ENCODE assay signal across 27 cellular contexts in genomic region chr12:67980391-67980790, GRCh38. TPM values are rescaled to one million over a fixed set of nuclear protein-coding genes. Genes with fewer than 3 reads are reported as not detected.
"Had no signal": no experiment of that assay in that cellular context is flagged by ENCODE, and none has a peak within 500 bp of the region (broad histone marks: within the 10 kb centered on the region; RNA-seq: fewer than 3 reads in every experiment).

No MANE protein-coding gene starts in this region.

- H3K4me2 ChIP-seq: KMS-11 had no signal

- H3K36me3 ChIP-seq: breast epithelium had no signal

- H3K36me3 Mint-ChIP-seq: activated CD4-positive, alpha-beta memory T cell treated with anti-CD3 and anti-CD28 coated beads for 36 hours; activated naive CD4-positive, alpha-beta T cell treated with anti-CD3 and anti-CD28 coated beads, Interleukin-2, amount 10 ng/mL, durations not matched to agents 7 days and 5 days; activated naive CD8-positive, alpha-beta T cell treated with anti-CD3 and anti-CD28 coated beads for 36 hours; T-cell had no signal

- H3K4me3 Mint-ChIP-seq: activated B cell treated with CpG ODN at 0.5 μM for 24 hours; activated CD4-positive, alpha-beta memory T cell treated with anti-CD3 and anti-CD28 coated beads for 36 hours; activated CD4-positive, alpha-beta T cell treated with anti-CD3 and anti-CD28 coated beads, Interleukin-2, amount 10 ng/mL, durations not matched to agents 7 days and 5 days; activated naive CD4-positive, alpha-beta T cell treated with anti-CD3 and anti-CD28 coated beads, Interleukin-2, amount 10 ng/mL, durations not matched to agents 7 days and 5 days; activated naive CD8-positive, alpha-beta T cell treated with anti-CD3 and anti-CD28 coated beads for 36 hours; activated T-helper 17 cell treated with anti-CD3 and anti-CD28 coated beads, Interleukin-2, amount 50 U/mL, for 72 hours; T-cell had no signal

- H3K27me3 Mint-ChIP-seq: activated B cell treated with CpG ODN at 0.5 μM for 24 hours; activated naive CD8-positive, alpha-beta T cell treated with anti-CD3 and anti-CD28 coated beads for 36 hours had no signal

- H3K27me3 ChIP-seq: breast epithelium had no signal

- DNase-seq: activated B cell treated with CpG ODN at 0.5 μM for 24 hours; activated CD4-positive, alpha-beta memory T cell treated with anti-CD3 and anti-CD28 coated beads for 36 hours; activated CD4-positive, alpha-beta T cell treated with anti-CD3 and anti-CD28 coated beads for 1 hour; activated CD4-positive, alpha-beta T cell treated with anti-CD3 and anti-CD28 coated beads, Interleukin-2, amount 10 ng/mL, durations not matched to agents 7 days and 5 days; activated gamma-delta T cell; activated naive CD4-positive, alpha-beta T cell treated with anti-CD3 and anti-CD28 coated beads, Interleukin-2, amount 10 ng/mL, durations not matched to agents 7 days and 5 days; activated naive CD8-positive, alpha-beta T cell treated with anti-CD3 and anti-CD28 coated beads for 36 hours; activated T-cell treated with anti-CD3 and anti-CD28 coated beads for 4 hours; activated T-cell treated with anti-CD3 and anti-CD28 coated beads, Interleukin-2, amount 50 U/mL, for 48 hours; anterior cingulate cortex; caudate nucleus; NCI-H1092; NCI-H1694; NCI-H2029; NCI-H2107; NCI-H2171 treated with DMSO at 0.1 percent for 48 hours; NCI-H510A; NCI-H69; SHP77; T-cell; T-helper 2 cell had no signal

- H3K4me1 ChIP-seq: breast epithelium had no signal

- H3K9me3 Mint-ChIP-seq: activated CD4-positive, alpha-beta memory T cell treated with anti-CD3 and anti-CD28 coated beads for 36 hours; activated CD4-positive, alpha-beta T cell treated with anti-CD3 and anti-CD28 coated beads, Interleukin-2, amount 10 ng/mL, durations not matched to agents 7 days and 5 days; activated T-helper 17 cell treated with anti-CD3 and anti-CD28 coated beads, Interleukin-2, amount 50 U/mL, for 72 hours had no signal

- ATAC-seq: activated T-helper 17 cell treated with anti-CD3 and anti-CD28 coated beads, Interleukin-2, amount 50 U/mL, for 72 hours; T-cell had no signal

- H3K9me3 ChIP-seq: breast epithelium had no signal

- H3K4me1 Mint-ChIP-seq: activated B cell treated with CpG ODN at 0.5 μM for 24 hours; activated CD4-positive, alpha-beta T cell treated with anti-CD3 and anti-CD28 coated beads, Interleukin-2, amount 10 ng/mL, durations not matched to agents 7 days and 5 days; activated naive CD4-positive, alpha-beta T cell treated with anti-CD3 and anti-CD28 coated beads, Interleukin-2, amount 10 ng/mL, durations not matched to agents 7 days and 5 days; activated naive CD8-positive, alpha-beta T cell treated with anti-CD3 and anti-CD28 coated beads for 36 hours; activated T-helper 17 cell treated with anti-CD3 and anti-CD28 coated beads, Interleukin-2, amount 50 U/mL, for 72 hours; T-cell had no signal

- H3K4me3 ChIP-seq: breast epithelium had no signal

- H3K27ac Mint-ChIP-seq: activated B cell treated with CpG ODN at 0.5 μM for 24 hours; activated CD4-positive, alpha-beta memory T cell treated with anti-CD3 and anti-CD28 coated beads for 36 hours; activated CD4-positive, alpha-beta T cell treated with anti-CD3 and anti-CD28 coated beads, Interleukin-2, amount 10 ng/mL, durations not matched to agents 7 days and 5 days; activated naive CD4-positive, alpha-beta T cell treated with anti-CD3 and anti-CD28 coated beads, Interleukin-2, amount 10 ng/mL, durations not matched to agents 7 days and 5 days; activated naive CD8-positive, alpha-beta T cell treated with anti-CD3 and anti-CD28 coated beads for 36 hours; activated T-helper 17 cell treated with anti-CD3 and anti-CD28 coated beads, Interleukin-2, amount 50 U/mL, for 72 hours; T-cell had no signal

- H3K27ac ChIP-seq: breast epithelium, KMS-11 had no signal

RNA-seq across cellular contexts. Expression of gene IFNG-AS1, which starts 8.9 kb away (rescaled TPM):
- total RNA-seq: activated CD4-positive, alpha-beta T cell treated with anti-CD3 and anti-CD28 coated beads, Interleukin-2, amount 10 ng/mL, durations not matched to agents 7 days and 5 days; activated naive CD8-positive, alpha-beta T cell treated with anti-CD3 and anti-CD28 coated beads for 36 hours; activated T-helper 17 cell treated with anti-CD3 and anti-CD28 coated beads, Interleukin-2, amount 50 U/mL, for 72 hours; cerebellum; MCF 10A; SK-MEL-5 had no signal
